ENCODE assay signal across 26 cellular contexts in genomic region chr6:166317261-166318212, GRCh38. TPM values are rescaled to one million over a fixed set of nuclear protein-coding genes. Genes with fewer than 3 reads are reported as not detected.
DNase-seq lines count a peak whose midpoint lies in the region; ATAC-seq, FAIRE-seq and TF ChIP-seq lines count a peak whose summit lies in the region.
"Had no signal": no experiment of that assay in that cellular context is flagged by ENCODE, and none has a peak within 500 bp of the region (broad histone marks: within the 10 kb centered on the region; RNA-seq: fewer than 3 reads in every experiment).

No MANE protein-coding gene starts in this region.

- H3K4me1 Mint-ChIP-seq in osteocyte (ENCODE audit: unreplicated experiment) = peaks cover 4% of the 10 kb centered on the region

- no peak for TF ChIP-seq RAD21 in A549 (conservative IDR thresholded peaks at IDR 0.05 in 1 of 2, IDR thresholded peaks at IDR 0.05 in 1 of 2)

- WGBS in A549 (ENCODE audit: missing lambda C conversion rate) = 89% methylated on average over 16 of the region's 19 CpGs

- H3K4me3 Mint-ChIP-seq in osteocyte (ENCODE audit: unreplicated experiment) = no peak overlapping the region
- H3K4me3 Mint-ChIP-seq: activated CD4-positive, alpha-beta memory T cell treated with anti-CD3 and anti-CD28 coated beads for 36 hours; activated naive CD8-positive, alpha-beta T cell had no signal

- no peaks in the 10 kb centered on the region for H3K27me3 Mint-ChIP-seq in osteocyte (ENCODE audit: unreplicated experiment)
- H3K27me3 Mint-ChIP-seq: activated CD4-positive, alpha-beta memory T cell treated with anti-CD3 and anti-CD28 coated beads for 36 hours; activated naive CD8-positive, alpha-beta T cell had no signal

- peaks cover 18% of the 10 kb centered on the region for H3K36me3 Mint-ChIP-seq in osteocyte (ENCODE audit: unreplicated experiment)
- H3K36me3 Mint-ChIP-seq: activated naive CD8-positive, alpha-beta T cell had no signal

- no peak overlapping the region for H3K27ac Mint-ChIP-seq in osteocyte (ENCODE audit: unreplicated experiment)
- H3K27ac Mint-ChIP-seq: activated CD4-positive, alpha-beta memory T cell treated with anti-CD3 and anti-CD28 coated beads for 36 hours; activated naive CD8-positive, alpha-beta T cell had no signal

- no peak for TF ChIP-seq EP300 in A549 (IDR thresholded peaks at IDR 0.05)

- no peaks in the 10 kb centered on the region; the same call in 2 of the 3 replicates for H3K4me1 ChIP-seq in A549

- H3K9me3 Mint-ChIP-seq in osteocyte (ENCODE audit: unreplicated experiment) = no peaks in the 10 kb centered on the region
- H3K9me3 Mint-ChIP-seq: activated CD4-positive, alpha-beta memory T cell treated with anti-CD3 and anti-CD28 coated beads for 36 hours had no signal

- CTCF ChIA-PET in A549 (lab: Yijun Ruan, JAX) = interaction anchor here (1.1 kb wide), 1 partner anchor 9 kb away, joined by 5 read pairs; the partner anchor contains the start of gene PRR18

- no peaks in the 10 kb centered on the region for H3K9me3 ChIP-seq in A549
- H3K9me3 ChIP-seq: heart left ventricle had no signal

- FAIRE-seq in A549 (lab: Jason Lieb, UNC) = no peak
- FAIRE-seq: D721Med, GM12892, small intestine had no signal

- TF ChIP-seq POLR2A in A549 (IDR thresholded peaks at IDR 0.05; ENCODE audit: low read length) = no peak

- H3K27ac ChIP-seq in A549 = no peak overlapping the region
- H3K27ac ChIP-seq: KMS-11 had no signal

- peak; percentile 19 to 50; a peak in 3 of 6 replicates for ATAC-seq in A549
- no peak for ATAC-seq in HG03135 (IDR thresholded peaks at IDR 0.05; ENCODE audit: unreplicated experiment)
- ATAC-seq: esophagus mucosa, PC-3 had no signal

- no peak for TF ChIP-seq CTCF in A549 (IDR thresholded peaks at IDR 0.05)
- TF ChIP-seq CTCF in osteocyte (IDR thresholded peaks at IDR 0.05) = no peak

- no peak overlapping the region for H3K4me2 ChIP-seq in A549
- H3K4me2 ChIP-seq: KMS-11 had no signal

- DNase-seq in A549 (ENCODE audit: low read depth in 1 of 2, low spot score in 1 of 2) (no peak), COLO668 (lab: John Stamatoyannopoulos, UW; ENCODE audit: unreplicated experiment) (peak; percentile 42), islet precursor cell (peak; percentile 38), osteocyte (ENCODE audit: extremely low spot score, unreplicated experiment) (peak; percentile 73), NCI-H345 (lab: John Stamatoyannopoulos, UW) (no peak), RKO (ENCODE audit: low spot score) (no peak)
- DNase-seq: activated CD4-positive, alpha-beta memory T cell treated with anti-CD3 and anti-CD28 coated beads for 36 hours; activated effector memory CD4-positive, alpha-beta T cell treated with Interleukin-2 at 50 U/mL for 16 hours; aorta; cortex of kidney; foreskin fibroblast; heart left ventricle; NCI-H1417 treated with DMSO at 0.1 percent for 48 hours; NK-92 treated with Interleukin-12 subunit alpha and Interleukin-12 subunit beta, amount 100 ng/mL, for 24 hours; nucleus accumbens; PC-3; small intestine; stimulated activated CD4-positive, alpha-beta T cell treated with anti-CD3 and anti-CD28 coated beads, Interleukin-1b, Interleukin-23, amount 100 ng/mL, for 48 hours; substantia nigra had no signal

- POLR2A ChIA-PET in A549 (lab: Yijun Ruan, JAX) = interaction anchor here (0.6 kb wide), 1 partner anchor 24 kb away, joined by 3 read pairs; no protein-coding TSS in a partner anchor

- H3K4me3 ChIP-seq in A549 = no peak overlapping the region
- H3K4me3 ChIP-seq: heart left ventricle, lung had no signal

TF ChIP-seq in A549, 52 proteins besides CTCF, POLR2A, EP300 and RAD21:
- TF ChIP-seq HOXA7 (CRISPR knock-in tag; IDR thresholded peaks at IDR 0.05) (no peak), ZC3H11A (IDR thresholded peaks at IDR 0.05) (no peak), USF2 (IDR thresholded peaks at IDR 0.05) (no peak), TFCP2L1 (CRISPR knock-in tag; IDR thresholded peaks at IDR 0.05) (no peak), MAFK (IDR thresholded peaks at IDR 0.05; ENCODE audit: partially characterized antibody) (no peak), KDM5A (IDR thresholded peaks at IDR 0.05) (no peak), KDM1A (IDR thresholded peaks at IDR 0.05; ENCODE audit: low read depth) (no peak), HOXB13 (CRISPR knock-in tag; IDR thresholded peaks at IDR 0.05; ENCODE audit: low read depth) (no peak)
- TF ChIP-seq, protein P1, sequence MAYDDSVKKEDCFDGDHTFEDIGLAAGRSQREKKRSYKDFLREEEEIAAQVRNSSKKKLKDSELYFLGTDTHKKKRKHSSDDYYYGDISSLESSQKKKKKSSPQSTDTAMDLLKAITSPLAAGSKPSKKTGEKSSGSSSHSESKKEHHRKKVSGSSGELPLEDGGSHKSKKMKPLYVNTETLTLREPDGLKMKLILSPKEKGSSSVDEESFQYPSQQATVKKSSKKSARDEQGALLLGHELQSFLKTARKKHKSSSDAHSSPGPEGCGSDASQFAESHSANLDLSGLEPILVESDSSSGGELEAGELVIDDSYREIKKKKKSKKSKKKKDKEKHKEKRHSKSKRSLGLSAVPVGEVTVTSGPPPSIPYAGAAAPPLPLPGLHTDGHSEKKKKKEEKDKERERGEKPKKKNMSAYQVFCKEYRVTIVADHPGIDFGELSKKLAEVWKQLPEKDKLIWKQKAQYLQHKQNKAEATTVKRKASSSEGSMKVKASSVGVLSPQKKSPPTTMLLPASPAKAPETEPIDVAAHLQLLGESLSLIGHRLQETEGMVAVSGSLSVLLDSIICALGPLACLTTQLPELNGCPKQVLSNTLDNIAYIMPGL (CRISPR knock-in tag; IDR thresholded peaks at IDR 0.05; ENCODE audit: borderline replicate concordance) = no peak

RNA-seq across cellular contexts. Expression of gene PRR18, which starts 9.3 kb away (rescaled TPM):
- 0.07 and 0.13 TPM in 2 replicates for polyA plus RNA-seq in A549 (2011; rRNA removed)
- 0.05 and 0.08 TPM in 2 replicates for polyA plus RNA-seq in A549 (2012; cell fraction: cytosol; rRNA removed)
- 0.06 and 0.10 TPM in 2 replicates for polyA plus RNA-seq in A549 (2012; cell fraction: nucleus; rRNA removed)
- polyA plus RNA-seq in A549 (2017; fragmentation: RNase III; extraction: RNeasy Plus Mini Kit Qiagen cat#74134 plus additional on column Dnase treatment) = 0.04 to 0.08 TPM (median 0.08 TPM) in 3 replicates
- 0.08 and 0.34 TPM in 2 replicates for polyA minus RNA-seq in A549 (2011; rRNA and poly(A)+ RNA removed)
- total RNA-seq in osteocyte = not detected in 2 replicates
- total RNA-seq: aorta, PC-3 had no signal
- polyA plus RNA-seq: aorta had no signal

RNA-seq across cellular contexts. Expression of gene SFT2D1, which starts 24.8 kb away (rescaled TPM):
- polyA plus RNA-seq in A549 (2011; rRNA removed) (61.6 and 74.4 TPM in 2 replicates), A549 (2017; fragmentation: RNase III; extraction: RNeasy Plus Mini Kit Qiagen cat#74134 plus additional on column Dnase treatment) (39.8 to 48.1 TPM (median 47.3 TPM) in 3 replicates)
- 54.9 and 57.0 TPM in 2 replicates for polyA plus RNA-seq in A549 (2012; cell fraction: cytosol; rRNA removed)
- polyA plus RNA-seq in A549 (2012; cell fraction: nucleus; rRNA removed) = 23.3 and 50.9 TPM in 2 replicates
- polyA minus RNA-seq in A549 (2011; rRNA and poly(A)+ RNA removed) = 9.5 and 13.0 TPM in 2 replicates
- 30.8 and 34.0 TPM in 2 replicates for total RNA-seq in osteocyte

Comparison
In these comparisons a context has a peak if more than half of its experiments do, and no peak if none do; other contexts are left out.
1. DNase-seq: peak in COLO668 (single experiment), islet precursor cell (single experiment) and osteocyte (single experiment); none in A549 (0 of 2), NCI-H345 (single experiment) and RKO (single experiment).